Comparison of ENCODE assay signal across 12 cellular contexts in genomic region chr10:29329420-29329819, GRCh38. TPM values are rescaled to one million over a fixed set of nuclear protein-coding genes. Genes with fewer than 3 reads are reported as not detected.
DNase-seq lines count a peak whose midpoint lies in the region; ATAC-seq and TF ChIP-seq lines count a peak whose summit lies in the region.
"Had no signal": no experiment of that assay in that cellular context is flagged by ENCODE, and none has a peak within 500 bp of the region (broad histone marks: within the 10 kb centered on the region; RNA-seq: fewer than 3 reads in every experiment).

No MANE protein-coding gene starts in this region.

- no peak for TF ChIP-seq RAD21 in IMR-90 (IDR thresholded peaks at IDR 0.05; ENCODE audit: low read length)

- H3K79me1 ChIP-seq in IMR-90 (ENCODE audit: low read depth in 1 of 2, low read length in 2 of 2): no peaks in the 10 kb centered on the region

- TF ChIP-seq CTCF in IMR-90 (conservative IDR thresholded peaks at IDR 0.05; ENCODE audit: low read depth, low read length) (no peak), left ventricle myocardium inferior (IDR thresholded peaks at IDR 0.05; ENCODE audit: borderline replicate concordance) (no peak)

- TF ChIP-seq POLR2A in IMR-90 (IDR thresholded peaks at IDR 0.05; ENCODE audit: low read depth, low read length): no peak

- H3K27me3 ChIP-seq in IMR-90 (ENCODE audit: control insufficient read depth, insufficient read depth, low read length): peaks cover 36% of the 10 kb centered on the region
- no peaks in the 10 kb centered on the region for H3K27me3 ChIP-seq in left ventricle myocardium inferior (ENCODE audit: low read depth)
- H3K27me3 ChIP-seq in subcutaneous abdominal adipose tissue (ENCODE audit: control insufficient read depth in 5 of 5, insufficient read depth in 4 of 5, low read length in 5 of 5): no peaks in the 10 kb centered on the region

- H3K27ac ChIP-seq in IMR-90 (ENCODE audit: insufficient read depth, low read length) (no peak overlapping the region), left ventricle myocardium inferior (replicated peaks) (peak overlapping the region; percentile 83), subcutaneous abdominal adipose tissue (ENCODE audit: low read depth, low read length) (peak overlapping the region; percentile 21)
- H3K27ac ChIP-seq: skin epidermis had no signal

- no peak overlapping the region for H2BK20ac ChIP-seq in IMR-90 (ENCODE audit: low read depth, low read length)

- no TSS peak for BruUV-seq in IMR-90 (replicated peaks; lab: Mats Ljungman, UMichigan)

- intact Hi-C loops in IMR-90 (cut with micrococcal nuclease) (no loop called here), left ventricle myocardium inferior (cut with micrococcal nuclease) (no loop called here)

- H3K9ac ChIP-seq in IMR-90 (ENCODE audit: low read depth, low read length) (no peak overlapping the region), subcutaneous abdominal adipose tissue (ENCODE audit: low read length in 5 of 5) (no peak overlapping the region)
- H3K9ac ChIP-seq: SK-N-SH had no signal

- no peak overlapping the region for H3K4me2 ChIP-seq in IMR-90 (ENCODE audit: low read depth, low read length)
- H3K4me2 ChIP-seq: SK-N-SH had no signal

- no peak overlapping the region for H3K4ac ChIP-seq in IMR-90 (ENCODE audit: low read depth, low read length)

- H3K23ac ChIP-seq in IMR-90 (ENCODE audit: low read depth, low read length): no peak overlapping the region

- H3K18ac ChIP-seq in IMR-90 (ENCODE audit: low read depth, low read length): peak overlapping the region; percentile 28

- H2BK5ac ChIP-seq in IMR-90 (ENCODE audit: low read depth, low read length, poor library complexity, severe bottlenecking): no peak overlapping the region

- dilution Hi-C loops in IMR-90 (cut with HindIII; ENCODE audit: low sequenced_read_pairs, unreplicated experiment): no loop called here

- H2BK15ac ChIP-seq in IMR-90 (ENCODE audit: low read depth, low read length): no peak overlapping the region

- no CpG with 5 or more reads among the region's 5 CpGs for WGBS in IMR-90 (ENCODE audit: extremely low coverage in 2 of 2, insufficient read length in 1 of 2), 2 experiments

- no peak overlapping the region for H4K8ac ChIP-seq in IMR-90 (ENCODE audit: low read depth in 2 of 2, low read length in 2 of 2)

- peaks cover 4% of the 10 kb centered on the region for H3K4me1 ChIP-seq in IMR-90 (ENCODE audit: control insufficient read depth, insufficient read depth, low read length)
- peaks cover 19% of the 10 kb centered on the region for H3K4me1 ChIP-seq in left ventricle myocardium inferior
- peaks cover 2 to 11% (median 10%) of the 10 kb centered on the region in 5 donors for H3K4me1 ChIP-seq in subcutaneous abdominal adipose tissue (ENCODE audit: control insufficient read depth in 5 of 5, insufficient read depth in 5 of 5, low read length in 5 of 5)

- H3K4me3 ChIP-seq in IMR-90 (ENCODE audit: insufficient read depth, low read depth, low read length) (no peak overlapping the region), left ventricle myocardium inferior (no peak overlapping the region), subcutaneous abdominal adipose tissue (ENCODE audit: low read depth in 1 of 5, low read length in 5 of 5) (no peak overlapping the region)
- H3K4me3 ChIP-seq: skin epidermis had no signal

- no peak overlapping the region for H3K14ac ChIP-seq in IMR-90 (replicated peaks; ENCODE audit: low read depth, low read length)

- H3K9me1 ChIP-seq in IMR-90 (ENCODE audit: insufficient read depth, low read length): no peaks in the 10 kb centered on the region

- POLR2A ChIA-PET in IMR-90 (lab: Charles Lee; ENCODE audit: unreplicated experiment): no interaction called here

- H3K9me3 ChIP-seq in IMR-90 (ENCODE audit: control insufficient read depth, insufficient read depth, low read length) (no peaks in the 10 kb centered on the region), left ventricle myocardium inferior (replicated peaks) (no peaks in the 10 kb centered on the region), subcutaneous abdominal adipose tissue (ENCODE audit: control insufficient read depth in 5 of 5, low read length in 5 of 5) (no peaks in the 10 kb centered on the region)
- H3K9me3 ChIP-seq: SK-N-SH had no signal

- no peak overlapping the region for H2AK9ac ChIP-seq in IMR-90 (replicated peaks; ENCODE audit: low read depth, low read length, poor library complexity)

- H2AK5ac ChIP-seq in IMR-90 (ENCODE audit: low read depth, low read length): no peak overlapping the region

- CTCF ChIA-PET in IMR-90 (lab: Yijun Ruan, JAX): no interaction called here

- H2BK120ac ChIP-seq in IMR-90 (ENCODE audit: low read depth, low read length): no peak overlapping the region

- H3K36me3 ChIP-seq in IMR-90 (ENCODE audit: control insufficient read depth, insufficient read depth, low read length) (no peaks in the 10 kb centered on the region), left ventricle myocardium inferior (no peaks in the 10 kb centered on the region), subcutaneous abdominal adipose tissue (ENCODE audit: control insufficient read depth in 5 of 5, insufficient read depth in 5 of 5, low read length in 5 of 5) (no peaks in the 10 kb centered on the region)

- no peaks in the 10 kb centered on the region for H4K20me1 ChIP-seq in IMR-90 (ENCODE audit: insufficient read depth, low read length)

- in situ Hi-C loops in IMR-90 (cut with MboI; ENCODE audit: low sequenced_read_pairs): no loop called here

- ATAC-seq in IMR-90 (ENCODE audit: low read depth): no peak; the same call in 1 of the 2 replicates
- ATAC-seq: effector memory CD8-positive, alpha-beta T cell had no signal

- H3K56ac ChIP-seq in IMR-90 (ENCODE audit: extremely low read depth, insufficient read depth, low read length): no peak overlapping the region

- H4K5ac ChIP-seq in IMR-90 (ENCODE audit: low read depth, low read length): 0 out of 2 replicates have a peak overlapping the region, but pooled peaks have one; percentile 20

- no peak overlapping the region for H2AFZ ChIP-seq in IMR-90 (replicated peaks; ENCODE audit: low read length, poor library complexity)

- no peak overlapping the region for H4K91ac ChIP-seq in IMR-90 (ENCODE audit: insufficient read depth, low read depth, low read length)

- DNase-seq in IMR-90: peak; percentile 20
- DNase-seq in NCI-H2227 treated with DMSO at 0.1 percent for 48 hours (lab: John Stamatoyannopoulos, UW): peak; percentile 54
- DNase-seq in left ventricle myocardium inferior: no peak
- no peak for DNase-seq in kidney tubule cell (ENCODE audit: low spot score)
- DNase-seq in activated T-cell treated with anti-CD3 and anti-CD28 coated beads, Interleukin-2, amount 50 U/mL, for 48 hours: no peak
- DNase-seq in SIG-M5 treated with dmso at 0.1 percent for 504 hours (lab: John Stamatoyannopoulos, UW; ENCODE audit: unreplicated experiment): no peak
- DNase-seq: effector memory CD8-positive, alpha-beta T cell; NCI-H1694 treated with DMSO at 0.1 percent for 48 hours; SK-N-SH had no signal

TF ChIP-seq in IMR-90, 13 proteins besides CTCF, POLR2A, EP300 and RAD21:
- no peak for TF ChIP-seq NFE2L2 (IDR thresholded peaks at IDR 0.05; ENCODE audit: low read depth, low read length)
- TF ChIP-seq MAFK (IDR thresholded peaks at IDR 0.05; ENCODE audit: low read depth, low read length): no peak
- TF ChIP-seq MAZ (IDR thresholded peaks at IDR 0.05; ENCODE audit: borderline replicate concordance, low read depth, low read length): no peak
- TF ChIP-seq FOS (IDR thresholded peaks at IDR 0.05; ENCODE audit: low read depth, low read length): no peak
- TF ChIP-seq CEBPB (IDR thresholded peaks at IDR 0.05; ENCODE audit: low read depth, low read length): peak; percentile 78
- TF ChIP-seq CHD1 (IDR thresholded peaks at IDR 0.05; ENCODE audit: low read depth, low read length): no peak
- no peak for TF ChIP-seq SMC3 (IDR thresholded peaks at IDR 0.05; ENCODE audit: low read depth, low read length)
- TF ChIP-seq RFX5 (IDR thresholded peaks at IDR 0.05; ENCODE audit: low read depth, low read length): no peak

RNA-seq across cellular contexts. Expression of gene LYZL1, which starts 40.5 kb away (rescaled TPM):
- total RNA-seq in IMR-90 (2012; rRNA removed) (not detected in 2 replicates), left ventricle myocardium inferior (not detected)
- polyA plus RNA-seq in IMR-90 (2012; rRNA removed): not detected in 2 replicates
- polyA plus RNA-seq in IMR-90 (2012; cell fraction: cytosol; rRNA removed): not detected in 2 replicates
- not detected in 2 replicates for polyA plus RNA-seq in IMR-90 (2012; cell fraction: nucleus; rRNA removed; ENCODE audit: low replicate concordance)
- polyA plus RNA-seq: IgD-negative memory B cell, SK-N-SH had no signal

Comparison
In these comparisons a context has a peak if more than half of its experiments do, and no peak if none do; other contexts are left out.
1. DNase-seq: peak in IMR-90 (single experiment) and NCI-H2227 treated with DMSO at 0.1 percent for 48 hours (single experiment); none in left ventricle myocardium inferior (single experiment), kidney tubule cell (single experiment), activated T-cell treated with anti-CD3 and anti-CD28 coated beads, Interleukin-2, amount 50 U/mL, for 48 hours (0 of 2) and SIG-M5 treated with dmso at 0.1 percent for 504 hours (single experiment).